In genomic region chr5:40223884-40224402, GRCh38 we compare ENCODE assay signal across 9 cellular contexts.
DNase-seq lines count a peak whose midpoint lies in the region; ATAC-seq, FAIRE-seq and TF ChIP-seq lines count a peak whose summit lies in the region.
"Had no signal": no experiment of that assay in that cellular context is flagged by ENCODE, and none has a peak within 500 bp of the region (broad histone marks: within the 10 kb centered on the region; RNA-seq: fewer than 3 reads in every experiment).

No MANE protein-coding gene starts in this region.

- POLR2A ChIA-PET in activated CD4-positive, alpha-beta memory T cell treated with anti-CD3 and anti-CD28 coated beads for 36 hours (lab: Charles Lee), result interaction anchor here (0.5 to 3.3 kb wide), 20 partner anchors 13 to 467 kb away, joined by 3 to 32 read pairs (median 5); partner anchors contain the start of gene PTGER4

- CTCF ChIA-PET in activated CD8-positive, alpha-beta memory T cell treated with anti-CD3 and anti-CD28 coated beads, Interleukin-2, amount 10 ng/mL, durations not matched to agents 7 days and 5 days (lab: Charles Lee), result no interaction called here
- CTCF ChIA-PET in activated CD4-positive, alpha-beta memory T cell treated with anti-CD3 and anti-CD28 coated beads for 36 hours (lab: Charles Lee), result interaction anchor here (0.9 to 1.1 kb wide), 4 partner anchors 161 to 275 kb away, joined by 3 to 4 read pairs (median 4); no protein-coding TSS in a partner anchor

- TF ChIP-seq CTCF in osteocyte (IDR thresholded peaks at IDR 0.05), result no peak

- peak; percentile 90 for ATAC-seq in activated CD8-positive, alpha-beta memory T cell treated with anti-CD3 and anti-CD28 coated beads, Interleukin-2, amount 10 ng/mL, durations not matched to agents 7 days and 5 days
- ATAC-seq in HG03039 (IDR thresholded peaks at IDR 0.05; ENCODE audit: unreplicated experiment) (peak; percentile 59), sciatic nerve (no peak)

- H3K27me3 ChIP-seq in small intestine (ENCODE audit: control insufficient read depth in 2 of 2, insufficient read depth in 2 of 2, low read length in 2 of 2), result no peaks in the 10 kb centered on the region

- peaks cover 19% of the 10 kb centered on the region for H3K36me3 Mint-ChIP-seq in activated CD8-positive, alpha-beta memory T cell treated with anti-CD3 and anti-CD28 coated beads, Interleukin-2, amount 10 ng/mL, durations not matched to agents 7 days and 5 days
- peaks cover 13% of the 10 kb centered on the region for H3K36me3 Mint-ChIP-seq in activated CD4-positive, alpha-beta memory T cell treated with anti-CD3 and anti-CD28 coated beads for 36 hours
- no peaks in the 10 kb centered on the region for H3K36me3 Mint-ChIP-seq in osteocyte (ENCODE audit: unreplicated experiment)

- no peak overlapping the region for H3K4me3 ChIP-seq in small intestine (ENCODE audit: low read depth in 1 of 2, low read length in 2 of 2)

- no peaks in the 10 kb centered on the region for H3K9me3 ChIP-seq in small intestine (ENCODE audit: control insufficient read depth, low read depth)

- H3K4me1 Mint-ChIP-seq in activated CD8-positive, alpha-beta memory T cell treated with anti-CD3 and anti-CD28 coated beads, Interleukin-2, amount 10 ng/mL, durations not matched to agents 7 days and 5 days, result peaks cover 39% of the 10 kb centered on the region
- peaks cover 66% of the 10 kb centered on the region for H3K4me1 Mint-ChIP-seq in activated CD4-positive, alpha-beta memory T cell treated with anti-CD3 and anti-CD28 coated beads for 36 hours (ENCODE audit: low read depth)
- H3K4me1 Mint-ChIP-seq in osteocyte (ENCODE audit: unreplicated experiment), result peaks cover 7% of the 10 kb centered on the region

- intact Hi-C loops in activated CD4-positive, alpha-beta memory T cell treated with anti-CD3 and anti-CD28 coated beads for 36 hours (cut with micrococcal nuclease), result loop anchor here (1.0 to 10.0 kb wide), 20 partner anchors 14 to 1049 kb away; partner anchors contain the start of genes RPL37 and TTC33
- intact Hi-C loops in sciatic nerve (cut with DNase I), result no loop called here

- H3K27me3 Mint-ChIP-seq in activated CD8-positive, alpha-beta memory T cell treated with anti-CD3 and anti-CD28 coated beads, Interleukin-2, amount 10 ng/mL, durations not matched to agents 7 days and 5 days, result no peaks in the 10 kb centered on the region
- no peaks in the 10 kb centered on the region for H3K27me3 Mint-ChIP-seq in activated CD4-positive, alpha-beta memory T cell treated with anti-CD3 and anti-CD28 coated beads for 36 hours
- H3K27me3 Mint-ChIP-seq in osteocyte (ENCODE audit: unreplicated experiment), result peaks cover 4% of the 10 kb centered on the region

- H3K9me3 Mint-ChIP-seq in activated CD8-positive, alpha-beta memory T cell treated with anti-CD3 and anti-CD28 coated beads, Interleukin-2, amount 10 ng/mL, durations not matched to agents 7 days and 5 days (ENCODE audit: low read depth), result peaks cover 5% of the 10 kb centered on the region
- H3K9me3 Mint-ChIP-seq in activated CD4-positive, alpha-beta memory T cell treated with anti-CD3 and anti-CD28 coated beads for 36 hours, result peaks cover 5% of the 10 kb centered on the region
- no peaks in the 10 kb centered on the region for H3K9me3 Mint-ChIP-seq in osteocyte (ENCODE audit: unreplicated experiment)

- no peaks in the 10 kb centered on the region for H3K4me1 ChIP-seq in small intestine (ENCODE audit: control insufficient read depth in 2 of 2, insufficient read depth in 1 of 2, low read depth in 1 of 2, low read length in 1 of 2)

- FAIRE-seq in small intestine (lab: Jason Lieb, UNC), result no peak

- peak overlapping the region; percentile 80 for H3K27ac Mint-ChIP-seq in activated CD8-positive, alpha-beta memory T cell treated with anti-CD3 and anti-CD28 coated beads, Interleukin-2, amount 10 ng/mL, durations not matched to agents 7 days and 5 days
- H3K27ac Mint-ChIP-seq in activated CD4-positive, alpha-beta memory T cell treated with anti-CD3 and anti-CD28 coated beads for 36 hours, result peak overlapping the region; percentile 95
- peak overlapping the region; percentile 5 for H3K27ac Mint-ChIP-seq in osteocyte (ENCODE audit: unreplicated experiment)

- DNase-seq in activated CD8-positive, alpha-beta memory T cell treated with anti-CD3 and anti-CD28 coated beads, Interleukin-2, amount 10 ng/mL, durations not matched to agents 7 days and 5 days, result peak; percentile 60
- no peak for DNase-seq in activated CD8-positive, alpha-beta memory T cell treated with anti-CD3 and anti-CD28 coated beads, Interleukin-2, amount 50 U/mL, for 4 hours
- DNase-seq in activated CD4-positive, alpha-beta memory T cell treated with anti-CD3 and anti-CD28 coated beads for 36 hours, result peak; percentile 67
- no peak for DNase-seq in osteocyte (ENCODE audit: extremely low spot score, unreplicated experiment)
- no peak for DNase-seq in small intestine
- DNase-seq in DMS153 treated with DMSO at 0.1 percent for 48 hours (lab: John Stamatoyannopoulos, UW; ENCODE audit: unreplicated experiment), result no peak
- DNase-seq in sciatic nerve (ENCODE audit: low spot score), result no peak

- no peak overlapping the region for H3K27ac ChIP-seq in small intestine (ENCODE audit: low read depth in 1 of 2, low read length in 1 of 2)
- H3K27ac ChIP-seq: C4-2B had no signal

- peak overlapping the region; percentile 29 for H3K4me3 Mint-ChIP-seq in activated CD8-positive, alpha-beta memory T cell treated with anti-CD3 and anti-CD28 coated beads, Interleukin-2, amount 10 ng/mL, durations not matched to agents 7 days and 5 days
- peak overlapping the region; percentile 59 for H3K4me3 Mint-ChIP-seq in activated CD4-positive, alpha-beta memory T cell treated with anti-CD3 and anti-CD28 coated beads for 36 hours
- H3K4me3 Mint-ChIP-seq in osteocyte (ENCODE audit: unreplicated experiment), result no peak overlapping the region

- 70 to 84% (median 72%) methylated on average over 5 of the region's 5 CpGs for WGBS in small intestine, 3 donors

- no peaks in the 10 kb centered on the region for H3K36me3 ChIP-seq in small intestine (ENCODE audit: control insufficient read depth in 2 of 2, insufficient read depth in 2 of 2, low read length in 2 of 2)

Comparison
In these comparisons a context has a peak if more than half of its experiments do, and no peak if none do; other contexts are left out.
1. DNase-seq: peak in activated CD8-positive, alpha-beta memory T cell treated with anti-CD3 and anti-CD28 coated beads, Interleukin-2, amount 10 ng/mL, durations not matched to agents 7 days and 5 days (single experiment) and activated CD4-positive, alpha-beta memory T cell treated with anti-CD3 and anti-CD28 coated beads for 36 hours (single experiment); none in activated CD8-positive, alpha-beta memory T cell treated with anti-CD3 and anti-CD28 coated beads, Interleukin-2, amount 50 U/mL, for 4 hours (single experiment), osteocyte (single experiment), small intestine (single experiment), DMS153 treated with DMSO at 0.1 percent for 48 hours (single experiment) and sciatic nerve (single experiment).
2. H3K27ac Mint-ChIP-seq: peak in every context shown above with its lines; median percentile 95 in activated CD4-positive, alpha-beta memory T cell treated with anti-CD3 and anti-CD28 coated beads for 36 hours; 80 in activated CD8-positive, alpha-beta memory T cell treated with anti-CD3 and anti-CD28 coated beads, Interleukin-2, amount 10 ng/mL, durations not matched to agents 7 days and 5 days; 5 in osteocyte.